Comparison of ENCODE assay signal across 1 cellular context in the genomic region with DNA sequence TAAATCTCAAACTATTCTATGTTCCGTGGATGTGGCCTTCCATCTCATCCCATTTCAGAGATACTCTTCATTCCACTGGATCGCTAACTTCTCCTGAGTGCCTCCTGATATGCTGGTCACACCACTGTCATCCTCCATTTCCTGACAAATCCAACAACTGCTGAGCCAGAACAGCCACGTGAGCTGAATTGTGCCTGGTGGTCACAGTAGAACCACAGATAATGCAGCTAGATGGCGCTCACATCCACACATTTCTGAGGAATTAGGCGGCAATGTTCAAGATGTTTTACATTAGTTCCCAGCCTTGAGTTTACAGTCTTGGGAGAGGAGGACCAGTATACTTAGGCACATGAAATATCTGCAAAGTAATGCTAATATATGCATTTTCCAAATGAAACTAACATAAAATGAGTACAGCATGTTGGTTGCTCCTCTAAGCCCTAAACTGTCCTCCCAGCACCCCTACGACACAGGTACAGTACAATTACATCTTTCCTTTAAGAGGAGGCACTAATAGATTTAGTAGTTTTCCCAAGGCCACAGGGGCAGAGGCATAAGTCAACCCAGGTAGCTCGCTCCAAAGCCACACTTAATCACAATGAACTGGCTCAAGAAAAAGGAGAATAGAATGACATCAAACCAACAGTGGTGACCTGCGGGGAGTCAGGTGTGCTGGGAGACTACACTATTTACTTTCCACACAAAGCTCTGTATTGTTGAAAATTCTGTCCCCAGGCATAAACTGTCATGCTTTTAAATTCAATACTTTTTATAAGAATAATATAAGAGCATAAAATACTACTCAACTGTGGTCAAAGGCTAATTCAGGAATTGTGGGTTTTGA.
TF ChIP-seq lines count a peak whose summit lies in the region.

No MANE protein-coding gene starts in this region.

TF ChIP-seq in HepG2, 621 proteins besides CTCF, POLR2A, EP300 and RAD21 (continued from another document and continues in another):
- TF ChIP-seq, protein P1, sequence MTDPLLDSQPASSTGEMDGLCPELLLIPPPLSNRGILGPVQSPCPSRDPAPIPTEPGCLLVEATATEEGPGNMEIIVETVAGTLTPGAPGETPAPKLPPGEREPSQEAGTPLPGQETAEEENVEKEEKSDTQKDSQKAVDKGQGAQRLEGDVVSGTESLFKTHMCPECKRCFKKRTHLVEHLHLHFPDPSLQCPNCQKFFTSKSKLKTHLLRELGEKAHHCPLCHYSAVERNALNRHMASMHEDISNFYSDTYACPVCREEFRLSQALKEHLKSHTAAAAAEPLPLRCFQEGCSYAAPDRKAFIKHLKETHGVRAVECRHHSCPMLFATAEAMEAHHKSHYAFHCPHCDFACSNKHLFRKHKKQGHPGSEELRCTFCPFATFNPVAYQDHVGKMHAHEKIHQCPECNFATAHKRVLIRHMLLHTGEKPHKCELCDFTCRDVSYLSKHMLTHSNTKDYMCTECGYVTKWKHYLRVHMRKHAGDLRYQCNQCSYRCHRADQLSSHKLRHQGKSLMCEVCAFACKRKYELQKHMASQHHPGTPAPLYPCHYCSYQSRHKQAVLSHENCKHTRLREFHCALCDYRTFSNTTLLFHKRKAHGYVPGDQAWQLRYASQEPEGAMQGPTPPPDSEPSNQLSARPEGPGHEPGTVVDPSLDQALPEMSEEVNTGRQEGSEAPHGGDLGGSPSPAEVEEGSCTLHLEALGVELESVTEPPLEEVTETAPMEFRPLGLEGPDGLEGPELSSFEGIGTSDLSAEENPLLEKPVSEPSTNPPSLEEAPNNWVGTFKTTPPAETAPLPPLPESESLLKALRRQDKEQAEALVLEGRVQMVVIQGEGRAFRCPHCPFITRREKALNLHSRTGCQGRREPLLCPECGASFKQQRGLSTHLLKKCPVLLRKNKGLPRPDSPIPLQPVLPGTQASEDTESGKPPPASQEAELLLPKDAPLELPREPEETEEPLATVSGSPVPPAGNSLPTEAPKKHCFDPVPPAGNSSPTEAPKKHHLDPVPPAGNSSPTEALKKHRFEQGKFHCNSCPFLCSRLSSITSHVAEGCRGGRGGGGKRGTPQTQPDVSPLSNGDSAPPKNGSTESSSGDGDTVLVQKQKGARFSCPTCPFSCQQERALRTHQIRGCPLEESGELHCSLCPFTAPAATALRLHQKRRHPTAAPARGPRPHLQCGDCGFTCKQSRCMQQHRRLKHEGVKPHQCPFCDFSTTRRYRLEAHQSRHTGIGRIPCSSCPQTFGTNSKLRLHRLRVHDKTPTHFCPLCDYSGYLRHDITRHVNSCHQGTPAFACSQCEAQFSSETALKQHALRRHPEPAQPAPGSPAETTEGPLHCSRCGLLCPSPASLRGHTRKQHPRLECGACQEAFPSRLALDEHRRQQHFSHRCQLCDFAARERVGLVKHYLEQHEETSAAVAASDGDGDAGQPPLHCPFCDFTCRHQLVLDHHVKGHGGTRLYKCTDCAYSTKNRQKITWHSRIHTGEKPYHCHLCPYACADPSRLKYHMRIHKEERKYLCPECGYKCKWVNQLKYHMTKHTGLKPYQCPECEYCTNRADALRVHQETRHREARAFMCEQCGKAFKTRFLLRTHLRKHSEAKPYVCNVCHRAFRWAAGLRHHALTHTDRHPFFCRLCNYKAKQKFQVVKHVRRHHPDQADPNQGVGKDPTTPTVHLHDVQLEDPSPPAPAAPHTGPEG (CRISPR knock-in tag; IDR thresholded peaks at IDR 0.05), result no peak
- TF ChIP-seq, protein P2, sequence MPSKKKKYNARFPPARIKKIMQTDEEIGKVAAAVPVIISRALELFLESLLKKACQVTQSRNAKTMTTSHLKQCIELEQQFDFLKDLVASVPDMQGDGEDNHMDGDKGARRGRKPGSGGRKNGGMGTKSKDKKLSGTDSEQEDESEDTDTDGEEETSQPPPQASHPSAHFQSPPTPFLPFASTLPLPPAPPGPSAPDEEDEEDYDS (CRISPR knock-in tag; IDR thresholded peaks at IDR 0.05), result no peak
- TF ChIP-seq CHD2 (IDR thresholded peaks at IDR 0.05; ENCODE audit: low read depth, low read length) (no peak), ZNF20 (CRISPR knock-in tag; IDR thresholded peaks at IDR 0.05) (no peak), ZNF136 (CRISPR knock-in tag; IDR thresholded peaks at IDR 0.05; ENCODE audit: low read depth) (no peak), ETV5 (CRISPR knock-in tag; IDR thresholded peaks at IDR 0.05; ENCODE audit: borderline replicate concordance) (no peak), XRCC5 (optimal IDR thresholded peaks at IDR 0.05; ENCODE audit: low read length) (peak; percentile 33), ZNF589 (CRISPR knock-in tag; conservative IDR thresholded peaks at IDR 0.05) (no peak), ZNF101 (CRISPR knock-in tag; IDR thresholded peaks at IDR 0.05; ENCODE audit: borderline replicate concordance, low read depth) (no peak), ZNF878 (CRISPR knock-in tag; IDR thresholded peaks at IDR 0.05) (no peak), MTF2 (CRISPR knock-in tag; IDR thresholded peaks at IDR 0.05; ENCODE audit: borderline replicate concordance) (no peak), RXRA (CRISPR knock-in tag; IDR thresholded peaks at IDR 0.05) (no peak), RBM39 (IDR thresholded peaks at IDR 0.05; ENCODE audit: low read depth, low read length, poor library complexity, severe bottlenecking) (no peak), RNF2 (conservative IDR thresholded peaks at IDR 0.05; ENCODE audit: low read depth) (no peak), SIX1 (CRISPR knock-in tag; IDR thresholded peaks at IDR 0.05; ENCODE audit: borderline replicate concordance) (no peak), ZNF33B (CRISPR knock-in tag; IDR thresholded peaks at IDR 0.05) (no peak), ZNF790 (CRISPR knock-in tag; IDR thresholded peaks at IDR 0.05; ENCODE audit: borderline replicate concordance) (no peak), CBFB (CRISPR knock-in tag; IDR thresholded peaks at IDR 0.05) (no peak), BHLHE40 (IDR thresholded peaks at IDR 0.05; ENCODE audit: low read length) (peak; percentile 80), LCORL (IDR thresholded peaks at IDR 0.05) (no peak), LCORL (CRISPR knock-in tag; IDR thresholded peaks at IDR 0.05) (0 out of 2 replicates have a peak, but pooled peaks have one; percentile 37), ZNF766 (CRISPR knock-in tag; IDR thresholded peaks at IDR 0.05; ENCODE audit: borderline replicate concordance) (no peak), ZFAT (CRISPR knock-in tag; conservative IDR thresholded peaks at IDR 0.05) (no peak), NONO (IDR thresholded peaks at IDR 0.05) (no peak), NONO (CRISPR knock-in tag; conservative IDR thresholded peaks at IDR 0.05) (no peak), RCOR2 (CRISPR knock-in tag; IDR thresholded peaks at IDR 0.05) (no peak), SIN3A (IDR thresholded peaks at IDR 0.05; ENCODE audit: borderline replicate concordance, low read depth, low read length) (no peak), ATF7-NPFF (CRISPR knock-in tag; IDR thresholded peaks at IDR 0.05; ENCODE audit: low read depth) (no peak), HOXA9 (CRISPR knock-in tag; IDR thresholded peaks at IDR 0.05; ENCODE audit: borderline replicate concordance) (no peak), MBNL3 (CRISPR knock-in tag; conservative IDR thresholded peaks at IDR 0.05) (no peak), ZNF354B (CRISPR knock-in tag; IDR thresholded peaks at IDR 0.05) (no peak), ZNF614 (CRISPR knock-in tag; IDR thresholded peaks at IDR 0.05; ENCODE audit: borderline replicate concordance) (no peak), KDM1A (CRISPR knock-in tag; IDR thresholded peaks at IDR 0.05) (no peak), ZNF672 (CRISPR knock-in tag; IDR thresholded peaks at IDR 0.05) (no peak), ZSCAN12 (CRISPR knock-in tag; IDR thresholded peaks at IDR 0.05) (no peak)
- TF ChIP-seq, protein P3, sequence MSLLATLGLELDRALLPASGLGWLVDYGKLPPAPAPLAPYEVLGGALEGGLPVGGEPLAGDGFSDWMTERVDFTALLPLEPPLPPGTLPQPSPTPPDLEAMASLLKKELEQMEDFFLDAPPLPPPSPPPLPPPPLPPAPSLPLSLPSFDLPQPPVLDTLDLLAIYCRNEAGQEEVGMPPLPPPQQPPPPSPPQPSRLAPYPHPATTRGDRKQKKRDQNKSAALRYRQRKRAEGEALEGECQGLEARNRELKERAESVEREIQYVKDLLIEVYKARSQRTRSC (CRISPR knock-in tag; IDR thresholded peaks at IDR 0.05; ENCODE audit: low read depth), result no peak
- TF ChIP-seq, protein P4, sequence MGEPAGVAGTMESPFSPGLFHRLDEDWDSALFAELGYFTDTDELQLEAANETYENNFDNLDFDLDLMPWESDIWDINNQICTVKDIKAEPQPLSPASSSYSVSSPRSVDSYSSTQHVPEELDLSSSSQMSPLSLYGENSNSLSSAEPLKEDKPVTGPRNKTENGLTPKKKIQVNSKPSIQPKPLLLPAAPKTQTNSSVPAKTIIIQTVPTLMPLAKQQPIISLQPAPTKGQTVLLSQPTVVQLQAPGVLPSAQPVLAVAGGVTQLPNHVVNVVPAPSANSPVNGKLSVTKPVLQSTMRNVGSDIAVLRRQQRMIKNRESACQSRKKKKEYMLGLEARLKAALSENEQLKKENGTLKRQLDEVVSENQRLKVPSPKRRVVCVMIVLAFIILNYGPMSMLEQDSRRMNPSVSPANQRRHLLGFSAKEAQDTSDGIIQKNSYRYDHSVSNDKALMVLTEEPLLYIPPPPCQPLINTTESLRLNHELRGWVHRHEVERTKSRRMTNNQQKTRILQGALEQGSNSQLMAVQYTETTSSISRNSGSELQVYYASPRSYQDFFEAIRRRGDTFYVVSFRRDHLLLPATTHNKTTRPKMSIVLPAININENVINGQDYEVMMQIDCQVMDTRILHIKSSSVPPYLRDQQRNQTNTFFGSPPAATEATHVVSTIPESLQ (CRISPR knock-in tag; conservative IDR thresholded peaks at IDR 0.05), result no peak
- TF ChIP-seq, protein P5, sequence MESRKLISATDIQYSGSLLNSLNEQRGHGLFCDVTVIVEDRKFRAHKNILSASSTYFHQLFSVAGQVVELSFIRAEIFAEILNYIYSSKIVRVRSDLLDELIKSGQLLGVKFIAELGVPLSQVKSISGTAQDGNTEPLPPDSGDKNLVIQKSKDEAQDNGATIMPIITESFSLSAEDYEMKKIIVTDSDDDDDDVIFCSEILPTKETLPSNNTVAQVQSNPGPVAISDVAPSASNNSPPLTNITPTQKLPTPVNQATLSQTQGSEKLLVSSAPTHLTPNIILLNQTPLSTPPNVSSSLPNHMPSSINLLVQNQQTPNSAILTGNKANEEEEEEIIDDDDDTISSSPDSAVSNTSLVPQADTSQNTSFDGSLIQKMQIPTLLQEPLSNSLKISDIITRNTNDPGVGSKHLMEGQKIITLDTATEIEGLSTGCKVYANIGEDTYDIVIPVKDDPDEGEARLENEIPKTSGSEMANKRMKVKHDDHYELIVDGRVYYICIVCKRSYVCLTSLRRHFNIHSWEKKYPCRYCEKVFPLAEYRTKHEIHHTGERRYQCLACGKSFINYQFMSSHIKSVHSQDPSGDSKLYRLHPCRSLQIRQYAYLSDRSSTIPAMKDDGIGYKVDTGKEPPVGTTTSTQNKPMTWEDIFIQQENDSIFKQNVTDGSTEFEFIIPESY (CRISPR knock-in tag; IDR thresholded peaks at IDR 0.05), result peak; percentile 30; the same call in 1 of the 2 replicates
- TF ChIP-seq, protein P6, sequence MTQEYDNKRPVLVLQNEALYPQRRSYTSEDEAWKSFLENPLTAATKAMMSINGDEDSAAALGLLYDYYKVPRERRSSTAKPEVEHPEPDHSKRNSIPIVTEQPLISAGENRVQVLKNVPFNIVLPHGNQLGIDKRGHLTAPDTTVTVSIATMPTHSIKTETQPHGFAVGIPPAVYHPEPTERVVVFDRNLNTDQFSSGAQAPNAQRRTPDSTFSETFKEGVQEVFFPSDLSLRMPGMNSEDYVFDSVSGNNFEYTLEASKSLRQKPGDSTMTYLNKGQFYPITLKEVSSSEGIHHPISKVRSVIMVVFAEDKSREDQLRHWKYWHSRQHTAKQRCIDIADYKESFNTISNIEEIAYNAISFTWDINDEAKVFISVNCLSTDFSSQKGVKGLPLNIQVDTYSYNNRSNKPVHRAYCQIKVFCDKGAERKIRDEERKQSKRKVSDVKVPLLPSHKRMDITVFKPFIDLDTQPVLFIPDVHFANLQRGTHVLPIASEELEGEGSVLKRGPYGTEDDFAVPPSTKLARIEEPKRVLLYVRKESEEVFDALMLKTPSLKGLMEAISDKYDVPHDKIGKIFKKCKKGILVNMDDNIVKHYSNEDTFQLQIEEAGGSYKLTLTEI (CRISPR knock-in tag; conservative IDR thresholded peaks at IDR 0.05), result no peak
- TF ChIP-seq, protein P7, sequence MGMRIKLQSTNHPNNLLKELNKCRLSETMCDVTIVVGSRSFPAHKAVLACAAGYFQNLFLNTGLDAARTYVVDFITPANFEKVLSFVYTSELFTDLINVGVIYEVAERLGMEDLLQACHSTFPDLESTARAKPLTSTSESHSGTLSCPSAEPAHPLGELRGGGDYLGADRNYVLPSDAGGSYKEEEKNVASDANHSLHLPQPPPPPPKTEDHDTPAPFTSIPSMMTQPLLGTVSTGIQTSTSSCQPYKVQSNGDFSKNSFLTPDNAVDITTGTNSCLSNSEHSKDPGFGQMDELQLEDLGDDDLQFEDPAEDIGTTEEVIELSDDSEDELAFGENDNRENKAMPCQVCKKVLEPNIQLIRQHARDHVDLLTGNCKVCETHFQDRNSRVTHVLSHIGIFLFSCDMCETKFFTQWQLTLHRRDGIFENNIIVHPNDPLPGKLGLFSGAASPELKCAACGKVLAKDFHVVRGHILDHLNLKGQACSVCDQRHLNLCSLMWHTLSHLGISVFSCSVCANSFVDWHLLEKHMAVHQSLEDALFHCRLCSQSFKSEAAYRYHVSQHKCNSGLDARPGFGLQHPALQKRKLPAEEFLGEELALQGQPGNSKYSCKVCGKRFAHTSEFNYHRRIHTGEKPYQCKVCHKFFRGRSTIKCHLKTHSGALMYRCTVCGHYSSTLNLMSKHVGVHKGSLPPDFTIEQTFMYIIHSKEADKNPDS (CRISPR knock-in tag; IDR thresholded peaks at IDR 0.05), result no peak
- TF ChIP-seq, protein P8, sequence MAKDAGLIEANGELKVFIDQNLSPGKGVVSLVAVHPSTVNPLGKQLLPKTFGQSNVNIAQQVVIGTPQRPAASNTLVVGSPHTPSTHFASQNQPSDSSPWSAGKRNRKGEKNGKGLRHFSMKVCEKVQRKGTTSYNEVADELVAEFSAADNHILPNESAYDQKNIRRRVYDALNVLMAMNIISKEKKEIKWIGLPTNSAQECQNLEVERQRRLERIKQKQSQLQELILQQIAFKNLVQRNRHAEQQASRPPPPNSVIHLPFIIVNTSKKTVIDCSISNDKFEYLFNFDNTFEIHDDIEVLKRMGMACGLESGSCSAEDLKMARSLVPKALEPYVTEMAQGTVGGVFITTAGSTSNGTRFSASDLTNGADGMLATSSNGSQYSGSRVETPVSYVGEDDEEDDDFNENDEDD (CRISPR knock-in tag; IDR thresholded peaks at IDR 0.05; ENCODE audit: borderline replicate concordance), result peak; percentile 82
- TF ChIP-seq, protein P9, sequence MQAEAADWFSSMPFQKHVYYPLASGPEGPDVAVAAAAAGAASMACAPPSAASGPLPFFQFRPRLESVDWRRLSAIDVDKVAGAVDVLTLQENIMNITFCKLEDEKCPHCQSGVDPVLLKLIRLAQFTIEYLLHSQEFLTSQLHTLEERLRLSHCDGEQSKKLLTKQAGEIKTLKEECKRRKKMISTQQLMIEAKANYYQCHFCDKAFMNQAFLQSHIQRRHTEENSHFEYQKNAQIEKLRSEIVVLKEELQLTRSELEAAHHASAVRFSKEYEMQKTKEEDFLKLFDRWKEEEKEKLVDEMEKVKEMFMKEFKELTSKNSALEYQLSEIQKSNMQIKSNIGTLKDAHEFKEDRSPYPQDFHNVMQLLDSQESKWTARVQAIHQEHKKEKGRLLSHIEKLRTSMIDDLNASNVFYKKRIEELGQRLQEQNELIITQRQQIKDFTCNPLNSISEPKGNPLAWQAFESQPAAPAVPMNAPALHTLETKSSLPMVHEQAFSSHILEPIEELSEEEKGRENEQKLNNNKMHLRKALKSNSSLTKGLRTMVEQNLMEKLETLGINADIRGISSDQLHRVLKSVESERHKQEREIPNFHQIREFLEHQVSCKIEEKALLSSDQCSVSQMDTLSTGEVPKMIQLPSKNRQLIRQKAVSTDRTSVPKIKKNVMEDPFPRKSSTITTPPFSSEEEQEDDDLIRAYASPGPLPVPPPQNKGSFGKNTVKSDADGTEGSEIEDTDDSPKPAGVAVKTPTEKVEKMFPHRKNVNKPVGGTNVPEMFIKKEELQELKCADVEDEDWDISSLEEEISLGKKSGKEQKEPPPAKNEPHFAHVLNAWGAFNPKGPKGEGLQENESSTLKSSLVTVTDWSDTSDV (CRISPR knock-in tag; IDR thresholded peaks at IDR 0.05), result no peak
